9 cellular contexts compared by ENCODE assay signal in the genomic region with DNA sequence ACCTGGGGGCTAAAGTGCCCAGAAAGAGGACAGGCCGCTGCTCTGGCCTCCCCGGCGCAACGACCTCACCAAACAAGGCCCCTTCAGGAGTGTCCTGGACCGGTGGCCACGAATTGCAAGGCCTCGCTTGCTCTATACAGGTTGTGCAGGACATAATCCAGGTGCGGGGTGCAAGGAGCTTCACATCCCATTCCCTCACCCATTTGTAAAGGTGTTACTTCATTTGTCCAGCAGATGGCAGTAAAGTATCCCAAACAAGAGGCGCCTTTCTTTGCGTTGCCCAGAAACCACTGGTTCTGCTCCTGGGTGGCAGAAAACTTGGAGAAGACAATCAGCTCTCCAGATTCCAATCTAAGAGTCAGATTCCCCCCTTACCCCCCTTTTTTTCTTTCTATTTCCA. TPM values are rescaled to one million over a fixed set of nuclear protein-coding genes. Genes with fewer than 3 reads are reported as not detected.
DNase-seq lines count a peak whose midpoint lies in the region; ATAC-seq and TF ChIP-seq lines count a peak whose summit lies in the region.
"Had no signal": no experiment of that assay in that cellular context is flagged by ENCODE, and none has a peak within 500 bp of the region (broad histone marks: within the 10 kb centered on the region; RNA-seq: fewer than 3 reads in every experiment).

No MANE protein-coding gene starts in this region.

- TF ChIP-seq CTCF in esophagus squamous epithelium (IDR thresholded peaks at IDR 0.05) = peak; percentile 63 to 87 (median 81)

- H3K27ac ChIP-seq in esophagus squamous epithelium = no peak overlapping the region
- no peak overlapping the region for H3K27ac ChIP-seq in naive thymus-derived CD4-positive, alpha-beta T cell (ENCODE audit: low read depth, low read length)

- peaks cover 0 to 33% (median 0%) of the 10 kb centered on the region in 4 donors for H3K27me3 ChIP-seq in esophagus squamous epithelium
- peaks cover 3 to 5% of the 10 kb centered on the region in 2 donors for H3K27me3 ChIP-seq in naive thymus-derived CD4-positive, alpha-beta T cell (ENCODE audit: control insufficient read depth in 2 of 2, insufficient read depth in 2 of 2, low read length in 2 of 2)

- peak; percentile 78 for ATAC-seq in naive thymus-derived CD4-positive, alpha-beta T cell
- ATAC-seq in GM21529 (IDR thresholded peaks at IDR 0.05; ENCODE audit: unreplicated experiment) (no peak), GM21360 (IDR thresholded peaks at IDR 0.05; ENCODE audit: unreplicated experiment) (no peak)

- H3K4me3 ChIP-seq in esophagus squamous epithelium = no peak overlapping the region
- H3K4me3 ChIP-seq in naive thymus-derived CD4-positive, alpha-beta T cell (ENCODE audit: low read length) = no peak overlapping the region

- no peak overlapping the region for H3K4me3 Mint-ChIP-seq in naive thymus-derived CD4-positive, alpha-beta T cell
- H3K4me3 Mint-ChIP-seq: IgD-negative memory B cell had no signal

- H3K27ac Mint-ChIP-seq in naive thymus-derived CD4-positive, alpha-beta T cell = no peak overlapping the region
- H3K27ac Mint-ChIP-seq: IgD-negative memory B cell had no signal

- H3K4me1 ChIP-seq in esophagus squamous epithelium = peaks cover 0 to 6% (median 0%) of the 10 kb centered on the region in 3 donors
- H3K4me1 ChIP-seq in naive thymus-derived CD4-positive, alpha-beta T cell (ENCODE audit: control insufficient read depth in 2 of 2, insufficient read depth in 2 of 2, low read length in 2 of 2) = no peaks in the 10 kb centered on the region

- H3K4me1 Mint-ChIP-seq in naive thymus-derived CD4-positive, alpha-beta T cell = no peaks in the 10 kb centered on the region

- intact Hi-C loops in esophagus squamous epithelium (cut with DNase I) = loop anchor here (5.0 kb wide), 2 partner anchors 182 to 222 kb away; no protein-coding TSS in a partner anchor
- intact Hi-C loops in naive thymus-derived CD4-positive, alpha-beta T cell (cut with micrococcal nuclease) = loop anchor here (1.0 to 10.0 kb wide), 5 partner anchors 36 to 544 kb away; partner anchors contain the start of gene PRDM11 (in 1 of the 2)

- H3K27me3 Mint-ChIP-seq in naive thymus-derived CD4-positive, alpha-beta T cell = peaks cover 25 to 55% (median 43%) of the 10 kb centered on the region in 5 donors

- peaks cover 0 to 6% (median 0%) of the 10 kb centered on the region in 5 donors for H3K36me3 Mint-ChIP-seq in naive thymus-derived CD4-positive, alpha-beta T cell
- H3K36me3 Mint-ChIP-seq: IgD-negative memory B cell had no signal

- CTCF ChIA-PET in naive thymus-derived CD4-positive, alpha-beta T cell (lab: Charles Lee) = interaction anchor here (0.6 to 18.2 kb wide), 19 partner anchors 9 to 525 kb away, joined by 3 to 567 read pairs (median 3); no protein-coding TSS in a partner anchor

- POLR2A ChIA-PET in naive thymus-derived CD4-positive, alpha-beta T cell (lab: Charles Lee) = interaction anchor here (0.6 to 0.8 kb wide), 2 partner anchors 73 to 231 kb away, joined by 3 read pairs; no protein-coding TSS in a partner anchor

- TF ChIP-seq POLR2A in esophagus squamous epithelium (IDR thresholded peaks at IDR 0.05) = no peak

- peak; percentile 80 for DNase-seq in AG08395 (ENCODE audit: low spot score)
- DNase-seq in ELR (ENCODE audit: low read depth) = peak; percentile 67
- DNase-seq in NCI-H1105 (lab: John Stamatoyannopoulos, UW) = peak; percentile 73
- peak; percentile 72 for DNase-seq in SW480 (ENCODE audit: low spot score)
- DNase-seq in esophagus squamous epithelium (lab: John Stamatoyannopoulos, UW) = no peak
- DNase-seq in naive thymus-derived CD4-positive, alpha-beta T cell = peak in 7 of 9 donors; percentile 41 to 73 (median 59)

- H3K9me3 ChIP-seq in esophagus squamous epithelium = no peaks in the 10 kb centered on the region
- H3K9me3 ChIP-seq in naive thymus-derived CD4-positive, alpha-beta T cell (ENCODE audit: control insufficient read depth in 2 of 3, low read length in 3 of 3) = no peaks in the 10 kb centered on the region

- 0% methylated on average over 3 to 8 of the region's 10 CpGs for WGBS in esophagus squamous epithelium, 2 donors

- H3K9me3 Mint-ChIP-seq in naive thymus-derived CD4-positive, alpha-beta T cell = peaks cover 0 to 9% (median 0%) of the 10 kb centered on the region in 11 donors
- H3K9me3 Mint-ChIP-seq: IgD-negative memory B cell had no signal

- no peaks in the 10 kb centered on the region for H3K36me3 ChIP-seq in esophagus squamous epithelium
- no peaks in the 10 kb centered on the region for H3K36me3 ChIP-seq in naive thymus-derived CD4-positive, alpha-beta T cell (ENCODE audit: control insufficient read depth in 2 of 3, insufficient read depth in 3 of 3, low read length in 3 of 3)

RNA-seq across cellular contexts. Expression of gene PRDM11, which starts 35.9 kb away (rescaled TPM):
- total RNA-seq in esophagus squamous epithelium = 10 to 100 TPM in 1 of 4 donors, 1 to 10 TPM in 3; 3.9 to 13.9 (median 5.1) TPM
- total RNA-seq in naive thymus-derived CD4-positive, alpha-beta T cell = 1 to 10 TPM; 2.2 to 8.8 (median 6.4) TPM
- 1 to 10 TPM in 1 of 2 donors, under 1 TPM in 1; 0.44 to 1.1 TPM for polyA plus RNA-seq in naive thymus-derived CD4-positive, alpha-beta T cell
